In genomic region chr18:3526421-3527354, GRCh38 we compare ENCODE assay signal across 8 cellular contexts.
DNase-seq lines count a peak whose midpoint lies in the region; ATAC-seq and TF ChIP-seq lines count a peak whose summit lies in the region.

No MANE protein-coding gene starts in this region.

- no peak for DNase-seq in heart left ventricle
- no peak for DNase-seq in right cardiac atrium
- peak; percentile 95 for DNase-seq in NCI-H524 treated with DMSO at 0.1 percent for 48 hours (lab: John Stamatoyannopoulos, UW)
- no peak for DNase-seq in effector memory CD8-positive, alpha-beta T cell
- peak; percentile 90 for DNase-seq in pons (ENCODE audit: low spot score)
- DNase-seq in T1000 (lab: John Stamatoyannopoulos, UW): no peak

- no peaks in the 10 kb centered on the region for H3K9me3 Mint-ChIP-seq in effector memory CD8-positive, alpha-beta T cell

- peak overlapping the region; percentile 27 to 80 for H3K27ac Mint-ChIP-seq in effector memory CD8-positive, alpha-beta T cell

- no peaks in the 10 kb centered on the region for H3K27me3 Mint-ChIP-seq in effector memory CD8-positive, alpha-beta T cell

- 33 to 41% (median 35%) methylated on average over 13 of the region's 13 CpGs for WGBS in heart left ventricle, 4 donors
- 29% methylated on average over 13 of the region's 13 CpGs for WGBS in right cardiac atrium

- no peaks in the 10 kb centered on the region for H3K36me3 Mint-ChIP-seq in effector memory CD8-positive, alpha-beta T cell (ENCODE audit: insufficient read depth)

- H3K9me3 ChIP-seq in heart left ventricle: peaks cover 0 to 12% (median 1%) of the 10 kb centered on the region in 12 donors
- H3K9me3 ChIP-seq in right cardiac atrium (ENCODE audit: control insufficient read depth, low read length): peaks cover 2% of the 10 kb centered on the region

- peak overlapping the region; percentile 61 to 69 for H3K4me3 Mint-ChIP-seq in effector memory CD8-positive, alpha-beta T cell

- H3K4me1 ChIP-seq in heart left ventricle (peaks cover 0 to 15% (median 3%) of the 10 kb centered on the region in 12 donors), right cardiac atrium (ENCODE audit: control insufficient read depth, insufficient read depth, low read length) (peaks cover 3% of the 10 kb centered on the region)

- TF ChIP-seq POLR2A in heart left ventricle (IDR thresholded peaks at IDR 0.05): no peak

- H3K27me3 ChIP-seq in heart left ventricle: no peaks in the 10 kb centered on the region
- no peaks in the 10 kb centered on the region for H3K27me3 ChIP-seq in right cardiac atrium (ENCODE audit: control insufficient read depth, insufficient read depth)

- H3K4me1 Mint-ChIP-seq in effector memory CD8-positive, alpha-beta T cell (ENCODE audit: low read depth in 2 of 2): peaks cover 11 to 17% of the 10 kb centered on the region in 2 donors

- peak in 3 of 4 donors; percentile 55 to 74 (median 56) for ATAC-seq in heart left ventricle
- ATAC-seq in right cardiac atrium: no peak
- ATAC-seq in HG03135 (IDR thresholded peaks at IDR 0.05; ENCODE audit: unreplicated experiment): peak; percentile 80
- no peak for ATAC-seq in effector memory CD8-positive, alpha-beta T cell (replicated peaks)
- no peak for ATAC-seq in esophagus mucosa

- no peak for TF ChIP-seq CTCF in heart left ventricle (IDR thresholded peaks at IDR 0.05)

- intact Hi-C loops in heart left ventricle (cut with DNase I): no loop called here
- intact Hi-C loops in right cardiac atrium (cut with DNase I): no loop called here

- H3K36me3 ChIP-seq in heart left ventricle: no peaks in the 10 kb centered on the region

- H3K27ac ChIP-seq in heart left ventricle (no peak overlapping the region), right cardiac atrium (ENCODE audit: low read length) (no peak overlapping the region)

- H3K4me3 ChIP-seq in heart left ventricle (no peak overlapping the region), right cardiac atrium (ENCODE audit: low read length) (no peak overlapping the region)

Comparison
In these comparisons a context has a peak if more than half of its experiments do, and no peak if none do; other contexts are left out.
1. ATAC-seq: peak in heart left ventricle (3 of 4) and HG03135 (single experiment); none in right cardiac atrium (0 of 2), effector memory CD8-positive, alpha-beta T cell (single experiment) and esophagus mucosa (single experiment).
2. DNase-seq: peak in NCI-H524 treated with DMSO at 0.1 percent for 48 hours (single experiment) and pons (single experiment); none in heart left ventricle (0 of 5), right cardiac atrium (0 of 3), effector memory CD8-positive, alpha-beta T cell (0 of 3) and T1000 (single experiment).